ENCODE assay signal across 20 cellular contexts in genomic region chr6:410555-411395, GRCh38. TPM values are rescaled to one million over a fixed set of nuclear protein-coding genes. Genes with fewer than 3 reads are reported as not detected.
DNase-seq lines count a peak whose midpoint lies in the region; ATAC-seq and TF ChIP-seq lines count a peak whose summit lies in the region.
"Had no signal": no experiment of that assay in that cellular context is flagged by ENCODE, and none has a peak within 500 bp of the region (broad histone marks: within the 10 kb centered on the region; RNA-seq: fewer than 3 reads in every experiment).

No MANE protein-coding gene starts in this region.

- CTCF ChIA-PET in activated CD4-positive, alpha-beta T cell treated with anti-CD3 and anti-CD28 coated beads, Interleukin-2, amount 10 ng/mL, durations not matched to agents 7 days and 5 days (lab: Charles Lee) = interaction anchor here (0.9 to 3.5 kb wide), 4 partner anchors 13 to 222 kb away, joined by 3 to 18 read pairs (median 3); no protein-coding TSS in a partner anchor

- no peaks in the 10 kb centered on the region for H3K27me3 Mint-ChIP-seq in activated CD4-positive, alpha-beta T cell treated with anti-CD3 and anti-CD28 coated beads, Interleukin-2, amount 10 ng/mL, durations not matched to agents 24 days and 14 days
- no peaks in the 10 kb centered on the region for H3K27me3 Mint-ChIP-seq in activated CD4-positive, alpha-beta T cell treated with anti-CD3 and anti-CD28 coated beads, Interleukin-2, amount 10 ng/mL, durations not matched to agents 7 days and 5 days
- H3K27me3 Mint-ChIP-seq in activated T-helper 17 cell treated with anti-CD3 and anti-CD28 coated beads, Interleukin-2, amount 50 U/mL, for 72 hours = no peaks in the 10 kb centered on the region
- no peaks in the 10 kb centered on the region for H3K27me3 Mint-ChIP-seq in naive B cell
- H3K27me3 Mint-ChIP-seq: stimulated activated memory B cell treated with anti-CD40 and anti-IgM and Interleukin-4, amounts not matched to agents 10 μg/mL and 1 μg/mL and 100 μg/mL, for 72 hours had no signal

- H3K9me3 Mint-ChIP-seq in activated CD4-positive, alpha-beta T cell treated with anti-CD3 and anti-CD28 coated beads, Interleukin-2, amount 10 ng/mL, durations not matched to agents 24 days and 14 days = peaks cover 8% of the 10 kb centered on the region
- peaks cover 14% of the 10 kb centered on the region for H3K9me3 Mint-ChIP-seq in activated CD4-positive, alpha-beta T cell treated with anti-CD3 and anti-CD28 coated beads, Interleukin-2, amount 10 ng/mL, durations not matched to agents 7 days and 5 days
- peaks cover 5% of the 10 kb centered on the region for H3K9me3 Mint-ChIP-seq in activated T-helper 17 cell treated with anti-CD3 and anti-CD28 coated beads, Interleukin-2, amount 50 U/mL, for 72 hours
- peaks cover 5 to 35% (median 19%) of the 10 kb centered on the region in 7 donors for H3K9me3 Mint-ChIP-seq in naive B cell

- peaks cover 49% of the 10 kb centered on the region for H3K4me1 Mint-ChIP-seq in activated CD4-positive, alpha-beta T cell treated with anti-CD3 and anti-CD28 coated beads, Interleukin-2, amount 10 ng/mL, durations not matched to agents 24 days and 14 days
- H3K4me1 Mint-ChIP-seq in activated CD4-positive, alpha-beta T cell treated with anti-CD3 and anti-CD28 coated beads, Interleukin-2, amount 10 ng/mL, durations not matched to agents 7 days and 5 days = peaks cover 49% of the 10 kb centered on the region
- H3K4me1 Mint-ChIP-seq in activated T-helper 17 cell treated with anti-CD3 and anti-CD28 coated beads, Interleukin-2, amount 50 U/mL, for 72 hours = peaks cover 25% of the 10 kb centered on the region
- H3K4me1 Mint-ChIP-seq in naive B cell = peaks cover 22 to 43% (median 32%) of the 10 kb centered on the region in 3 donors

- DNase-seq in activated CD4-positive, alpha-beta T cell treated with anti-CD3 and anti-CD28 coated beads, Interleukin-2, amount 10 ng/mL, durations not matched to agents 24 days and 14 days = no peak
- no peak for DNase-seq in activated CD4-positive, alpha-beta T cell treated with anti-CD3 and anti-CD28 coated beads, Interleukin-2, amount 10 ng/mL, durations not matched to agents 7 days and 5 days
- no peak for DNase-seq in naive B cell
- no peak for DNase-seq in kidney glomerular epithelial cell (lab: John Stamatoyannopoulos, UW)
- DNase-seq in NCI-H2081 (lab: John Stamatoyannopoulos, UW) = no peak
- DNase-seq: BE2C, COR-L47, glutamatergic neuron, left cardiac atrium, mucosa of descending colon, RPMI8226, SK-N-SH, T-helper 9 cell, transverse colon had no signal

- ATAC-seq in GM18505 (IDR thresholded peaks at IDR 0.05; ENCODE audit: unreplicated experiment) (no peak), naive B cell (ENCODE audit: low read depth in 2 of 2) (no peak), HG03139 (IDR thresholded peaks at IDR 0.05; ENCODE audit: unreplicated experiment) (no peak)
- peak; percentile 3 for ATAC-seq in activated T-helper 17 cell treated with anti-CD3 and anti-CD28 coated beads, Interleukin-2, amount 50 U/mL, for 72 hours (replicated peaks)
- ATAC-seq: HepG2; mucosa of descending colon; stimulated activated memory B cell treated with anti-CD40 and anti-IgM and Interleukin-4, amounts not matched to agents 10 μg/mL and 1 μg/mL and 100 μg/mL, for 72 hours had no signal

- peak; percentile 64 for TF ChIP-seq POLR2A in GM18505 (IDR thresholded peaks at IDR 0.05; ENCODE audit: borderline replicate concordance, extremely low read depth, insufficient read depth, insufficient read length)

- peak overlapping the region; percentile 81 for H3K27ac Mint-ChIP-seq in activated CD4-positive, alpha-beta T cell treated with anti-CD3 and anti-CD28 coated beads, Interleukin-2, amount 10 ng/mL, durations not matched to agents 24 days and 14 days
- no peak overlapping the region for H3K27ac Mint-ChIP-seq in activated CD4-positive, alpha-beta T cell treated with anti-CD3 and anti-CD28 coated beads, Interleukin-2, amount 10 ng/mL, durations not matched to agents 7 days and 5 days
- peak overlapping the region; percentile 85 for H3K27ac Mint-ChIP-seq in activated T-helper 17 cell treated with anti-CD3 and anti-CD28 coated beads, Interleukin-2, amount 50 U/mL, for 72 hours
- peak overlapping the region in 5 of 6 donors; percentile 43 to 89 (median 44) for H3K27ac Mint-ChIP-seq in naive B cell
- H3K27ac Mint-ChIP-seq: progenitor cell of endocrine pancreas had no signal

- intact Hi-C loops in activated CD4-positive, alpha-beta T cell treated with anti-CD3 and anti-CD28 coated beads, Interleukin-2, amount 10 ng/mL, durations not matched to agents 24 days and 14 days (cut with micrococcal nuclease) = no loop called here

- H3K36me3 Mint-ChIP-seq in activated CD4-positive, alpha-beta T cell treated with anti-CD3 and anti-CD28 coated beads, Interleukin-2, amount 10 ng/mL, durations not matched to agents 24 days and 14 days (ENCODE audit: low read depth) = peaks cover 94% of the 10 kb centered on the region
- H3K36me3 Mint-ChIP-seq in activated CD4-positive, alpha-beta T cell treated with anti-CD3 and anti-CD28 coated beads, Interleukin-2, amount 10 ng/mL, durations not matched to agents 7 days and 5 days (ENCODE audit: low read depth) = peaks cover 88% of the 10 kb centered on the region
- peaks cover 63% of the 10 kb centered on the region for H3K36me3 Mint-ChIP-seq in activated T-helper 17 cell treated with anti-CD3 and anti-CD28 coated beads, Interleukin-2, amount 50 U/mL, for 72 hours (ENCODE audit: low read depth)
- peaks cover 45 to 56% of the 10 kb centered on the region in 2 donors for H3K36me3 Mint-ChIP-seq in naive B cell

- H3K4me3 Mint-ChIP-seq in activated CD4-positive, alpha-beta T cell treated with anti-CD3 and anti-CD28 coated beads, Interleukin-2, amount 10 ng/mL, durations not matched to agents 24 days and 14 days = no peak overlapping the region
- no peak overlapping the region for H3K4me3 Mint-ChIP-seq in activated CD4-positive, alpha-beta T cell treated with anti-CD3 and anti-CD28 coated beads, Interleukin-2, amount 10 ng/mL, durations not matched to agents 7 days and 5 days
- no peak overlapping the region for H3K4me3 Mint-ChIP-seq in activated T-helper 17 cell treated with anti-CD3 and anti-CD28 coated beads, Interleukin-2, amount 50 U/mL, for 72 hours
- peak overlapping the region in 1 of 8 donors; percentile 2 for H3K4me3 Mint-ChIP-seq in naive B cell
- H3K4me3 Mint-ChIP-seq: stimulated activated memory B cell treated with anti-CD40 and anti-IgM and Interleukin-4, amounts not matched to agents 10 μg/mL and 1 μg/mL and 100 μg/mL, for 72 hours had no signal

- POLR2A ChIA-PET in activated CD4-positive, alpha-beta T cell treated with anti-CD3 and anti-CD28 coated beads, Interleukin-2, amount 10 ng/mL, durations not matched to agents 7 days and 5 days (lab: Charles Lee) = interaction anchor here (1.0 to 1.1 kb wide), 2 partner anchors 88 to 221 kb away, joined by 3 to 4 read pairs; no protein-coding TSS in a partner anchor

RNA-seq across cellular contexts. Expression of gene IRF4, which starts 19.2 kb away (rescaled TPM):
- 831 and 846 TPM in 2 replicates for total RNA-seq in activated CD4-positive, alpha-beta T cell treated with anti-CD3 and anti-CD28 coated beads, Interleukin-2, amount 10 ng/mL, durations not matched to agents 24 days and 14 days
- 100 to 1,000 TPM; 111 to 126 TPM for total RNA-seq in activated CD4-positive, alpha-beta T cell treated with anti-CD3 and anti-CD28 coated beads, Interleukin-2, amount 10 ng/mL, durations not matched to agents 7 days and 5 days
- total RNA-seq in activated T-helper 17 cell treated with anti-CD3 and anti-CD28 coated beads, Interleukin-2, amount 50 U/mL, for 72 hours = 100 to 1,000 TPM; 477 to 704 TPM
- 10 to 100 TPM; 20.8 to 45.7 (median 34.9) TPM for polyA plus RNA-seq in naive B cell (ENCODE audit: low read depth in 6 of 6)
- total RNA-seq: progenitor cell of endocrine pancreas had no signal
- polyA plus RNA-seq: SK-N-SH had no signal
